17 cellular contexts compared by ENCODE assay signal in genomic region chr1:8944006-8944405, GRCh38. TPM values are rescaled to one million over a fixed set of nuclear protein-coding genes. Genes with fewer than 3 reads are reported as not detected.
DNase-seq lines count a peak whose midpoint lies in the region; ATAC-seq and TF ChIP-seq lines count a peak whose summit lies in the region.
"Had no signal": no experiment of that assay in that cellular context is flagged by ENCODE, and none has a peak within 500 bp of the region (broad histone marks: within the 10 kb centered on the region; RNA-seq: fewer than 3 reads in every experiment).

No MANE protein-coding gene starts in this region.

- POLR2A ChIA-PET in activated CD4-positive, alpha-beta memory T cell treated with anti-CD3 and anti-CD28 coated beads, Interleukin-2, amount 10 ng/mL, durations not matched to agents 7 days and 5 days (lab: Charles Lee): interaction anchor here (1.1 to 7.1 kb wide), 4 partner anchors 11 to 66 kb away, joined by 3 to 35 read pairs (median 5); partner anchors contain the start of gene ENO1

- CTCF ChIA-PET in activated CD4-positive, alpha-beta memory T cell treated with anti-CD3 and anti-CD28 coated beads, Interleukin-2, amount 10 ng/mL, durations not matched to agents 7 days and 5 days (lab: Charles Lee): interaction anchor here (0.7 to 3.5 kb wide), 6 partner anchors 15 to 85 kb away, joined by 3 to 20 read pairs (median 4); no protein-coding TSS in a partner anchor

- H3K4me3 ChIP-seq in iPS-18a (ENCODE audit: low read length) (no peak overlapping the region), right lobe of liver (no peak overlapping the region)
- H3K4me3 ChIP-seq: smooth muscle cell had no signal

- no peak for TF ChIP-seq CTCF in right lobe of liver (IDR thresholded peaks at IDR 0.05)
- TF ChIP-seq CTCF in glutamatergic neuron (IDR thresholded peaks at IDR 0.05; ENCODE audit: partially characterized antibody, unreplicated experiment): no peak

- H3K4me1 ChIP-seq in iPS-18a (ENCODE audit: control insufficient read depth, low read depth, low read length) (peaks cover 25% of the 10 kb centered on the region), right lobe of liver (no peaks in the 10 kb centered on the region)

- H3K4me3 Mint-ChIP-seq in activated CD4-positive, alpha-beta memory T cell treated with anti-CD3 and anti-CD28 coated beads, Interleukin-2, amount 10 ng/mL, durations not matched to agents 7 days and 5 days: no peak overlapping the region
- H3K4me3 Mint-ChIP-seq in glutamatergic neuron (ENCODE audit: unreplicated experiment): no peak overlapping the region

- H3K36me3 ChIP-seq in iPS-18a (ENCODE audit: control insufficient read depth, low read depth, low read length) (no peaks in the 10 kb centered on the region), right lobe of liver (no peaks in the 10 kb centered on the region)

- peak overlapping the region; percentile 76 to 88 for H3K27ac Mint-ChIP-seq in activated naive CD4-positive, alpha-beta T cell treated with anti-CD3 and anti-CD28 coated beads, Interleukin-2, amount 50 U/mL, for 72 hours
- peak overlapping the region; percentile 99 for H3K27ac Mint-ChIP-seq in activated CD4-positive, alpha-beta memory T cell treated with anti-CD3 and anti-CD28 coated beads, Interleukin-2, amount 10 ng/mL, durations not matched to agents 7 days and 5 days
- no peak overlapping the region for H3K27ac Mint-ChIP-seq in glutamatergic neuron (ENCODE audit: unreplicated experiment)

- ATAC-seq in activated naive CD4-positive, alpha-beta T cell treated with anti-CD3 and anti-CD28 coated beads, Interleukin-2, amount 50 U/mL, for 72 hours: no peak
- no peak for ATAC-seq in right lobe of liver

- H3K9me3 Mint-ChIP-seq in activated naive CD4-positive, alpha-beta T cell treated with anti-CD3 and anti-CD28 coated beads, Interleukin-2, amount 50 U/mL, for 72 hours: peaks cover 13 to 15% of the 10 kb centered on the region in 2 donors
- no peaks in the 10 kb centered on the region for H3K9me3 Mint-ChIP-seq in activated CD4-positive, alpha-beta memory T cell treated with anti-CD3 and anti-CD28 coated beads, Interleukin-2, amount 10 ng/mL, durations not matched to agents 7 days and 5 days
- H3K9me3 Mint-ChIP-seq in glutamatergic neuron (ENCODE audit: unreplicated experiment): peaks cover 2% of the 10 kb centered on the region

- DNase-seq in activated naive CD4-positive, alpha-beta T cell treated with anti-CD3 and anti-CD28 coated beads, Interleukin-2, amount 50 U/mL, for 72 hours (ENCODE audit: low spot score in 2 of 2): no peak
- no peak for DNase-seq in activated naive CD4-positive, alpha-beta T cell treated with Interleukin-2 at 50 U/mL for 16 hours
- DNase-seq in activated CD4-positive, alpha-beta memory T cell treated with anti-CD3 and anti-CD28 coated beads, Interleukin-2, amount 10 ng/mL, durations not matched to agents 7 days and 5 days: no peak
- DNase-seq in NCI-H2227 treated with DMSO at 0.1 percent for 48 hours (lab: John Stamatoyannopoulos, UW) (no peak), right lobe of liver (no peak), GDM1 (lab: John Stamatoyannopoulos, UW) (no peak), glutamatergic neuron (no peak)
- DNase-seq: activated CD4-positive, alpha-beta T cell treated with anti-CD3 and anti-CD28 coated beads, Interleukin-2, amount 50 U/mL, for 1 hour; central memory CD4-positive, alpha-beta T cell; DMS 273 treated with DMSO at 0.1 percent for 48 hours; NCI-H146; NCI-H526 had no signal

- no peak for TF ChIP-seq POLR2A in right lobe of liver (IDR thresholded peaks at IDR 0.05)

- peaks cover 16 to 23% of the 10 kb centered on the region in 2 donors for H3K36me3 Mint-ChIP-seq in activated naive CD4-positive, alpha-beta T cell treated with anti-CD3 and anti-CD28 coated beads, Interleukin-2, amount 50 U/mL, for 72 hours
- peaks cover 10% of the 10 kb centered on the region for H3K36me3 Mint-ChIP-seq in activated CD4-positive, alpha-beta memory T cell treated with anti-CD3 and anti-CD28 coated beads, Interleukin-2, amount 10 ng/mL, durations not matched to agents 7 days and 5 days (ENCODE audit: low read depth)
- no peaks in the 10 kb centered on the region for H3K36me3 Mint-ChIP-seq in glutamatergic neuron (ENCODE audit: unreplicated experiment)

- H3K27me3 ChIP-seq in iPS-18a (ENCODE audit: control insufficient read depth, insufficient read depth, low read length) (no peaks in the 10 kb centered on the region), right lobe of liver (no peaks in the 10 kb centered on the region)

- no peaks in the 10 kb centered on the region for H3K27me3 Mint-ChIP-seq in activated CD4-positive, alpha-beta memory T cell treated with anti-CD3 and anti-CD28 coated beads, Interleukin-2, amount 10 ng/mL, durations not matched to agents 7 days and 5 days
- H3K27me3 Mint-ChIP-seq in glutamatergic neuron (ENCODE audit: unreplicated experiment): peaks cover 6% of the 10 kb centered on the region

- intact Hi-C loops in right lobe of liver (cut with DNase I): no loop called here

- peaks cover 91% of the 10 kb centered on the region for H3K4me1 Mint-ChIP-seq in activated CD4-positive, alpha-beta memory T cell treated with anti-CD3 and anti-CD28 coated beads, Interleukin-2, amount 10 ng/mL, durations not matched to agents 7 days and 5 days
- peaks cover 7% of the 10 kb centered on the region for H3K4me1 Mint-ChIP-seq in glutamatergic neuron (ENCODE audit: low read depth, unreplicated experiment)

- H3K9me3 ChIP-seq in iPS-18a (ENCODE audit: control insufficient read depth, low read depth, low read length): peaks cover 5% of the 10 kb centered on the region
- H3K9me3 ChIP-seq in right lobe of liver: no peaks in the 10 kb centered on the region

- H3K27ac ChIP-seq in iPS-18a (ENCODE audit: low read length) (peak overlapping the region; percentile 50), right lobe of liver (no peak overlapping the region)
- H3K27ac ChIP-seq: KMS-11 had no signal

- H3K9ac ChIP-seq in iPS-18a (ENCODE audit: low read length): no peak overlapping the region
- H3K9ac ChIP-seq: KMS-11 had no signal

- WGBS in right lobe of liver (ENCODE audit: insufficient coverage, low coverage, low lambda C conversion rate, missing lambda C conversion rate): 40% methylated on average over 1 of the region's 9 CpGs

RNA-seq across cellular contexts. Expression of gene CA6, which starts 1.7 kb away (rescaled TPM):
- total RNA-seq in activated naive CD4-positive, alpha-beta T cell treated with anti-CD3 and anti-CD28 coated beads, Interleukin-2, amount 50 U/mL, for 72 hours: 1 to 10 TPM in 1 of 2 donors, under 1 TPM in 1; 0.66 to 1.7 TPM
- under 1 TPM in 1 of 2 experiments, not detected in 1; 0.18 TPM for total RNA-seq in activated CD4-positive, alpha-beta memory T cell treated with anti-CD3 and anti-CD28 coated beads, Interleukin-2, amount 10 ng/mL, durations not matched to agents 7 days and 5 days
- total RNA-seq in right lobe of liver (not detected), glutamatergic neuron (ENCODE audit: unreplicated experiment) (not detected)
- total RNA-seq: frontal cortex, osteocyte, smooth muscle cell had no signal
